Comparison of ENCODE assay signal across 9 cellular contexts in the genomic region with DNA sequence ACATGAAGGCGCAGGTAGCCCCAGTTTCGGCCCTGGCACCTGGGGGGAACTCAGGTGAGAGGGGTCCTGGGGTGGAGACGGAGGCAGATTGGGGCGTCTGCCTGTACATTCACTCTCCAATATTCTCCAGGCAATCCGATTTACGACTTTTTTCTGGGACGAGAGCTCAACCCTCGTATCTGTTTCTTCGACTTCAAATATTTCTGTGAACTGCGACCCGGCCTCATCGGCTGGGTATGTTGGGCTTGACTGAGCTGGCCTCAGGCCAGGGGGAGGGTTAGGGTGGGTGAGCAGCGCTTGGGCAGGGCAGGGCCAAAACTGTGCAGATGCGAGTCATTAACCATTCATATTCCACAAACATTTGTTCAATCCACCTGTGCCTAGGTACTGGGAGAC. TPM values are rescaled to one million over a fixed set of nuclear protein-coding genes. Genes with fewer than 3 reads are reported as not detected.
DNase-seq lines count a peak whose midpoint lies in the region; ATAC-seq and TF ChIP-seq lines count a peak whose summit lies in the region.
"Had no signal": no experiment of that assay in that cellular context is flagged by ENCODE, and none has a peak within 500 bp of the region (broad histone marks: within the 10 kb centered on the region; RNA-seq: fewer than 3 reads in every experiment).

No MANE protein-coding gene starts in this region.

- H3K27me3 ChIP-seq in iPS-15b (ENCODE audit: control insufficient read depth, insufficient read depth, low read length) (no peaks in the 10 kb centered on the region), stomach (peaks cover 0 to 4% (median 0%) of the 10 kb centered on the region in 3 donors)

- no peaks in the 10 kb centered on the region for H3K27me3 Mint-ChIP-seq in activated CD4-positive, alpha-beta T cell treated with anti-CD3 and anti-CD28 coated beads, Interleukin-2, amount 10 ng/mL, durations not matched to agents 24 days and 14 days

- H3K27ac ChIP-seq in VCaP (peak overlapping the region; percentile 100), stomach (peak overlapping the region in 4 of 5 donors; percentile 71 to 84 (median 75))

- H3K9me3 Mint-ChIP-seq in activated CD4-positive, alpha-beta T cell treated with anti-CD3 and anti-CD28 coated beads, Interleukin-2, amount 10 ng/mL, durations not matched to agents 24 days and 14 days = no peaks in the 10 kb centered on the region

- peaks cover 22% of the 10 kb centered on the region for H3K36me3 Mint-ChIP-seq in activated CD4-positive, alpha-beta T cell treated with anti-CD3 and anti-CD28 coated beads, Interleukin-2, amount 10 ng/mL, durations not matched to agents 24 days and 14 days (ENCODE audit: low read depth)

- ATAC-seq in GM18520 (IDR thresholded peaks at IDR 0.05; ENCODE audit: unreplicated experiment) (no peak), GM19452 (IDR thresholded peaks at IDR 0.05; ENCODE audit: unreplicated experiment) (no peak), HG03025 (IDR thresholded peaks at IDR 0.05; ENCODE audit: low FRiP score, unreplicated experiment) (no peak)

- no peak for TF ChIP-seq EP300 in stomach (IDR thresholded peaks at IDR 0.05)

- H3K4me3 ChIP-seq in iPS-15b (ENCODE audit: low read depth, low read length) (peak overlapping the region; percentile 76), stomach (peak overlapping the region; percentile 55 to 57 (median 57))

- H3K9ac ChIP-seq in iPS-15b (ENCODE audit: low read depth, low read length) = peak overlapping the region; percentile 47

- no peak for TF ChIP-seq CTCF in VCaP (conservative IDR thresholded peaks at IDR 0.05)
- no peak for TF ChIP-seq CTCF in stomach (IDR thresholded peaks at IDR 0.05)

- no peak for DNase-seq in activated CD4-positive, alpha-beta T cell treated with anti-CD3 and anti-CD28 coated beads, Interleukin-2, amount 10 ng/mL, durations not matched to agents 24 days and 14 days
- no peak for DNase-seq in activated CD4-positive, alpha-beta T cell treated with anti-CD3 and anti-CD28 coated beads, Interleukin-2, amount 50 U/mL, for 4 hours
- no peak for DNase-seq in stomach
- DNase-seq: GDM1 had no signal

- H3K9me3 ChIP-seq in iPS-15b (ENCODE audit: control insufficient read depth, insufficient read depth, low read length) (no peaks in the 10 kb centered on the region), stomach (no peaks in the 10 kb centered on the region)

- H3K4me3 Mint-ChIP-seq in activated CD4-positive, alpha-beta T cell treated with anti-CD3 and anti-CD28 coated beads, Interleukin-2, amount 10 ng/mL, durations not matched to agents 24 days and 14 days = peak overlapping the region; percentile 98

- intact Hi-C loops in activated CD4-positive, alpha-beta T cell treated with anti-CD3 and anti-CD28 coated beads, Interleukin-2, amount 10 ng/mL, durations not matched to agents 24 days and 14 days (cut with micrococcal nuclease) = loop anchor here (5.0 kb wide), 2 partner anchors 86 to 336 kb away; partner anchors contain the start of genes SF1 and SNX15
- intact Hi-C loops in stomach (cut with DNase I; ENCODE audit: low total_unique reads) = no loop called here

- WGBS in stomach, 5 donors = 10 to 15% (median 12%) methylated on average over 14 of the region's 14 CpGs

- peaks cover 34% of the 10 kb centered on the region for H3K4me1 Mint-ChIP-seq in activated CD4-positive, alpha-beta T cell treated with anti-CD3 and anti-CD28 coated beads, Interleukin-2, amount 10 ng/mL, durations not matched to agents 24 days and 14 days

- peaks cover 3% of the 10 kb centered on the region for H3K4me1 ChIP-seq in iPS-15b (ENCODE audit: control insufficient read depth, insufficient read depth, low read length)
- peaks cover 46 to 75% (median 69%) of the 10 kb centered on the region in 4 donors for H3K4me1 ChIP-seq in stomach

- peak overlapping the region; percentile 69 for H3K27ac Mint-ChIP-seq in activated CD4-positive, alpha-beta T cell treated with anti-CD3 and anti-CD28 coated beads, Interleukin-2, amount 10 ng/mL, durations not matched to agents 24 days and 14 days

- H3K36me3 ChIP-seq in iPS-15b (ENCODE audit: control insufficient read depth, insufficient read depth, low read length) (peaks cover 28% of the 10 kb centered on the region), stomach (peaks cover 15 to 30% (median 28%) of the 10 kb centered on the region in 4 donors)

- TF ChIP-seq POLR2A in stomach (IDR thresholded peaks at IDR 0.05) = no peak

RNA-seq across cellular contexts. Expression of gene TM7SF2, which starts 1.7 kb away (rescaled TPM):
- 28.2 and 28.9 TPM in 2 replicates for total RNA-seq in activated CD4-positive, alpha-beta T cell treated with anti-CD3 and anti-CD28 coated beads, Interleukin-2, amount 10 ng/mL, durations not matched to agents 24 days and 14 days
- 100 to 1,000 TPM in 1 of 5 donors, 10 to 100 TPM in 3, 1 to 10 TPM in 1; 7.6 to 118 (median 19.6) TPM for total RNA-seq in stomach
- polyA plus RNA-seq in stomach = 10 to 100 TPM; 38.6 to 65.2 (median 51.9) TPM

RNA-seq across cellular contexts. Expression of gene ZNHIT2, which starts 4.1 kb away (rescaled TPM):
- 17.1 and 18.1 TPM in 2 replicates for total RNA-seq in activated CD4-positive, alpha-beta T cell treated with anti-CD3 and anti-CD28 coated beads, Interleukin-2, amount 10 ng/mL, durations not matched to agents 24 days and 14 days
- total RNA-seq in stomach = 100 to 1,000 TPM in 1 of 5 donors, 10 to 100 TPM in 1, 1 to 10 TPM in 2, not detected in 1; 2.4 to 130 (median 39.9) TPM
- polyA plus RNA-seq in stomach = 10 to 100 TPM; 18.0 to 20.0 (median 18.9) TPM

RNA-seq across cellular contexts. Expression of gene FAU, which starts 8.6 kb away (rescaled TPM):
- total RNA-seq in activated CD4-positive, alpha-beta T cell treated with anti-CD3 and anti-CD28 coated beads, Interleukin-2, amount 10 ng/mL, durations not matched to agents 24 days and 14 days = 1,048 and 1,049 TPM in 2 replicates
- 1,000 to 10,000 TPM in 1 of 5 donors, 100 to 1,000 TPM in 4; 456 to 1,872 (median 566) TPM for total RNA-seq in stomach
- polyA plus RNA-seq in stomach = 1,000 to 10,000 TPM; 1,111 to 1,352 (median 1,208) TPM

RNA-seq across cellular contexts. Expression of gene MRPL49, which starts 8.8 kb away (rescaled TPM):
- 78.1 and 81.4 TPM in 2 replicates for total RNA-seq in activated CD4-positive, alpha-beta T cell treated with anti-CD3 and anti-CD28 coated beads, Interleukin-2, amount 10 ng/mL, durations not matched to agents 24 days and 14 days
- 10 to 100 TPM; 22.8 to 75.9 (median 33.0) TPM for total RNA-seq in stomach
- 10 to 100 TPM; 36.0 to 69.8 (median 39.9) TPM for polyA plus RNA-seq in stomach

RNA-seq across cellular contexts. Expression of gene VPS51, which starts 17.3 kb away (rescaled TPM):
- 127 and 136 TPM in 2 replicates for total RNA-seq in activated CD4-positive, alpha-beta T cell treated with anti-CD3 and anti-CD28 coated beads, Interleukin-2, amount 10 ng/mL, durations not matched to agents 24 days and 14 days
- total RNA-seq in stomach = 1,000 to 10,000 TPM in 1 of 5 donors, 100 to 1,000 TPM in 4; 174 to 2,272 (median 234) TPM
- 100 to 1,000 TPM; 124 to 135 (median 128) TPM for polyA plus RNA-seq in stomach
